Comparison of ENCODE assay signal across 8 cellular contexts in the genomic region with DNA sequence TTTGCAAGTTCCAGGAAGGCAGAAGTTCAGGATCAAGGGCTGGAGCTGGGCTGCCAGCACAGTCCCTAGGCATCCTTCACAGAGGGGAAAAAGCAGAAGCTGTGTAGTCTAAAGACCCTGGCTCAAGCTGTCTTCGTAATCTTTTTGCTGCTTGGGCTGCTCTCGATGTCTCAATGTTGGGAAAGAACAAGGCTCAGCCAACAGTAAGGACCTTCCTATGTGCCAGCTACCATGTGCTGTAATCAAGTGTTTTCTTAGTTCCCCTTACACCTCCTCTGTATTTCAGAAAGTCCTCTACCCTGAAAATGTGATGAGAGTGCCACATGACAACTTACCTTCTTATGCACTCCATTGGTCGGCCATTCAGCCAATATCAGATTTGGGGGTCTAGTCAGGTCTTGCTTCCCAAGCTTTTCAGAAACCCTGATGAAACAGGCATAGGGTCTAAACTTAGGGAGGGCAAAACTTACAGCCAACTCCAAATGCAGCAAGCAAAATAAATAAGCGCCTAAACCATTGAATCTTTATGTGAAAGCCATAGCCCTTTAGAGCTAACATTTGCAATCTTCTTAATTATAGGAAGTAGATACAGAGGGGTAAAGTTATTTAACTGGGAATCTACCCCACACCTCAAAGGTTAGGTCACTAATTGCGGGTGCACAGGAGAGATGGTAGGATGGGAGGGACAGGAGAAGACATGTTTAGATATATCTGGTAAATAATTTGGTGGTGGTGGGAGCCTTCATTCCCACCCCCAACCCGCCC. TPM values are rescaled to one million over a fixed set of nuclear protein-coding genes. Genes with fewer than 3 reads are reported as not detected.
DNase-seq lines count a peak whose midpoint lies in the region; ATAC-seq and TF ChIP-seq lines count a peak whose summit lies in the region.

No MANE protein-coding gene starts in this region.

- H3K4me3 Mint-ChIP-seq in endodermal cell: peak overlapping the region; percentile 86

- TF ChIP-seq CTCF in DND-41 (IDR thresholded peaks at IDR 0.05; ENCODE audit: borderline replicate concordance, extremely low read depth, low read length, poor library complexity, severe bottlenecking): no peak
- TF ChIP-seq CTCF in endodermal cell (conservative IDR thresholded peaks at IDR 0.05): no peak

- peaks cover 36% of the 10 kb centered on the region for H3K36me3 ChIP-seq in DND-41 (ENCODE audit: insufficient read depth, low read length)
- H3K36me3 ChIP-seq in endodermal cell (ENCODE audit: control insufficient read depth, insufficient read depth, low read length): peaks cover 15% of the 10 kb centered on the region
- peaks cover 0 to 9% (median 6%) of the 10 kb centered on the region in 3 donors for H3K36me3 ChIP-seq in skeletal muscle tissue (ENCODE audit: control insufficient read depth in 3 of 3, insufficient read depth in 3 of 3, low read length in 3 of 3)

- H3K9me3 Mint-ChIP-seq in endodermal cell: no peaks in the 10 kb centered on the region

- peak overlapping the region in 1 of 2 experiments; percentile 88; a peak in 2 of 4 replicates for H3K4me3 ChIP-seq in DND-41 (ENCODE audit: low read depth in 1 of 2, low read length in 2 of 2)
- peak overlapping the region; percentile 93 for H3K4me3 ChIP-seq in endodermal cell (ENCODE audit: low read length)
- H3K4me3 ChIP-seq in skeletal muscle tissue (ENCODE audit: low read length in 3 of 3): peak overlapping the region in 1 of 3 donors; percentile 84

- 73 to 100% methylated on average over 3 to 6 of the region's 6 CpGs for WGBS in endodermal cell (ENCODE audit: insufficient coverage in 1 of 2, insufficient read length in 1 of 2), 2 experiments

- peaks cover 20% of the 10 kb centered on the region for H3K4me1 Mint-ChIP-seq in endodermal cell

- no peaks in the 10 kb centered on the region for H3K9me3 ChIP-seq in DND-41 (ENCODE audit: insufficient read depth, low read length, severe bottlenecking)
- H3K9me3 ChIP-seq in endodermal cell (ENCODE audit: control insufficient read depth, low read length): no peaks in the 10 kb centered on the region
- no peaks in the 10 kb centered on the region for H3K9me3 ChIP-seq in skeletal muscle tissue (ENCODE audit: control insufficient read depth in 3 of 3, low read length in 3 of 3)

- no peaks in the 10 kb centered on the region for H3K27me3 Mint-ChIP-seq in endodermal cell (ENCODE audit: insufficient read depth)

- H3K27ac Mint-ChIP-seq in endodermal cell: no peak overlapping the region

- ATAC-seq in DND-41 (ENCODE audit: insufficient read depth, low read depth) (no peak), GM21528 (IDR thresholded peaks at IDR 0.05; ENCODE audit: low FRiP score, unreplicated experiment) (peak; percentile 7)

- H3K27me3 ChIP-seq in DND-41 (ENCODE audit: insufficient read depth, low read length, poor library complexity) (no peaks in the 10 kb centered on the region), endodermal cell (ENCODE audit: control insufficient read depth, insufficient read depth, low read length, poor library complexity, severe bottlenecking) (no peaks in the 10 kb centered on the region), skeletal muscle tissue (ENCODE audit: control insufficient read depth in 3 of 3, insufficient read depth in 3 of 3, low read length in 3 of 3) (no peaks in the 10 kb centered on the region)

- H3K79me2 ChIP-seq in DND-41 (ENCODE audit: insufficient read depth, low read length): peaks cover 77% of the 10 kb centered on the region

- H3K36me3 Mint-ChIP-seq in endodermal cell (ENCODE audit: low read depth): peaks cover 27% of the 10 kb centered on the region

- peak overlapping the region; percentile 94 for H3K4me2 ChIP-seq in DND-41 (ENCODE audit: insufficient read depth, low read length)

- H3K27ac ChIP-seq in DND-41 (ENCODE audit: low read length) (peak overlapping the region; percentile 94), endodermal cell (ENCODE audit: low read depth, low read length) (no peak overlapping the region), skeletal muscle tissue (ENCODE audit: low read depth, low read length) (peak overlapping the region; percentile 92), caudate nucleus (ENCODE audit: low read depth, low read length) (no peak overlapping the region)

- no peak for DNase-seq in DND-41
- DNase-seq in OCI-M1 (lab: John Stamatoyannopoulos, UW): peak; percentile 94
- DNase-seq in endodermal cell: no peak
- no peak for DNase-seq in inferior parietal cortex (ENCODE audit: extremely low spot score)
- no peak for DNase-seq in caudate nucleus (lab: John Stamatoyannopoulos, UW)
- DNase-seq in NCI-H187 (lab: John Stamatoyannopoulos, UW): no peak

- peaks cover 66% of the 10 kb centered on the region for H3K4me1 ChIP-seq in DND-41 (ENCODE audit: insufficient read depth, low read length)
- H3K4me1 ChIP-seq in endodermal cell (ENCODE audit: control insufficient read depth, insufficient read depth, low read length): no peaks in the 10 kb centered on the region
- H3K4me1 ChIP-seq in skeletal muscle tissue (ENCODE audit: control insufficient read depth in 3 of 3, insufficient read depth in 3 of 3, low read length in 3 of 3): peaks cover 15 to 22% (median 21%) of the 10 kb centered on the region in 3 donors

- H4K20me1 ChIP-seq in DND-41 (ENCODE audit: insufficient read depth, low read length): peaks cover 19% of the 10 kb centered on the region

- no peak overlapping the region for H2AFZ ChIP-seq in DND-41 (ENCODE audit: low read depth, low read length)

- peak overlapping the region; percentile 99 for H3K9ac ChIP-seq in DND-41 (ENCODE audit: low read depth, low read length)
- no peak overlapping the region for H3K9ac ChIP-seq in endodermal cell (ENCODE audit: extremely low read depth, low read length, poor library complexity, severe bottlenecking)
- no peak overlapping the region for H3K9ac ChIP-seq in skeletal muscle tissue (ENCODE audit: low read depth in 1 of 3, low read length in 3 of 3)

RNA-seq across cellular contexts. Expression of gene EDEM1, which starts 1.2 kb away (rescaled TPM):
- total RNA-seq in endodermal cell (10 to 100 TPM; 24.5 to 28.1 TPM), skeletal muscle tissue (5.7 TPM)
- 10.5 TPM for polyA plus RNA-seq in endodermal cell (2013, experiment 1 of 2)
- polyA plus RNA-seq in endodermal cell (2013, experiment 2 of 2): 11.2 TPM

Comparison
In these comparisons a context has a peak if more than half of its experiments do, and no peak if none do; other contexts are left out.
1. H3K27ac ChIP-seq: peak in DND-41 (single experiment) and skeletal muscle tissue (single experiment); none in endodermal cell (single experiment) and caudate nucleus (single experiment).